Comparison of ENCODE assay signal across 1 cellular context in the genomic region with DNA sequence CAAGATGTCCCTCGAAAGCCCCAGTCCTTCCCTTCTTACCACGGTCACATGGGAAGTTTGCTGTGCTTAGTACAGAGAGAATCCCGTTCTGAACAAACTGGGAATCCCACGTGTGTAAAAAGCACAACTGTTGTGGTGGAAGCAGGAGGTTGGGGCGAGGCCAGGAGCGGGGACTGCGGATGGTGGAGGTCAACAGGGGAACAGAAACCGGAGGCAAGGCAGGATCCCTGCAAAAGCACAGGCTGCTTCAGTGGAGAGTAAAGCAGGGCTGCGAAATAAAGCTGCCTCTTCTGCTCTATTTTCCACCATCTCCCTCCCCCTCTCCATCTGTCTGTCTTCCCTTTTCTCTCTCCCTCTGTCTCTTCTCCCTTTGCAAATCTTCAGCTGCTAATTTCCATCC.
TF ChIP-seq lines count a peak whose summit lies in the region.

No MANE protein-coding gene starts in this region.

TF ChIP-seq in WTC11, 78 proteins besides CTCF, POLR2A, EP300 and RAD21 (continued from another document):
- TF ChIP-seq, protein P1, sequence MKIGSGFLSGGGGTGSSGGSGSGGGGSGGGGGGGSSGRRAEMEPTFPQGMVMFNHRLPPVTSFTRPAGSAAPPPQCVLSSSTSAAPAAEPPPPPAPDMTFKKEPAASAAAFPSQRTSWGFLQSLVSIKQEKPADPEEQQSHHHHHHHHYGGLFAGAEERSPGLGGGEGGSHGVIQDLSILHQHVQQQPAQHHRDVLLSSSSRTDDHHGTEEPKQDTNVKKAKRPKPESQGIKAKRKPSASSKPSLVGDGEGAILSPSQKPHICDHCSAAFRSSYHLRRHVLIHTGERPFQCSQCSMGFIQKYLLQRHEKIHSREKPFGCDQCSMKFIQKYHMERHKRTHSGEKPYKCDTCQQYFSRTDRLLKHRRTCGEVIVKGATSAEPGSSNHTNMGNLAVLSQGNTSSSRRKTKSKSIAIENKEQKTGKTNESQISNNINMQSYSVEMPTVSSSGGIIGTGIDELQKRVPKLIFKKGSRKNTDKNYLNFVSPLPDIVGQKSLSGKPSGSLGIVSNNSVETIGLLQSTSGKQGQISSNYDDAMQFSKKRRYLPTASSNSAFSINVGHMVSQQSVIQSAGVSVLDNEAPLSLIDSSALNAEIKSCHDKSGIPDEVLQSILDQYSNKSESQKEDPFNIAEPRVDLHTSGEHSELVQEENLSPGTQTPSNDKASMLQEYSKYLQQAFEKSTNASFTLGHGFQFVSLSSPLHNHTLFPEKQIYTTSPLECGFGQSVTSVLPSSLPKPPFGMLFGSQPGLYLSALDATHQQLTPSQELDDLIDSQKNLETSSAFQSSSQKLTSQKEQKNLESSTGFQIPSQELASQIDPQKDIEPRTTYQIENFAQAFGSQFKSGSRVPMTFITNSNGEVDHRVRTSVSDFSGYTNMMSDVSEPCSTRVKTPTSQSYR (CRISPR knock-in tag; IDR thresholded peaks at IDR 0.05) = no peak
- TF ChIP-seq ETV6 (CRISPR knock-in tag; IDR thresholded peaks at IDR 0.05) = no peak
- TF ChIP-seq, protein P2, sequence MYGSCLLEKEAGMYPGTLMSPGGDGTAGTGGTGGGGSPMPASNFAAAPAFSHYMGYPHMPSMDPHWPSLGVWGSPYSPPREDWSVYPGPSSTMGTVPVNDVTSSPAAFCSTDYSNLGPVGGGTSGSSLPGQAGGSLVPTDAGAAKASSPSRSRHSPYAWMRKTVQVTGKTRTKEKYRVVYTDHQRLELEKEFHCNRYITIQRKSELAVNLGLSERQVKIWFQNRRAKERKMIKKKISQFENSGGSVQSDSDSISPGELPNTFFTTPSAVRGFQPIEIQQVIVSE (CRISPR knock-in tag; IDR thresholded peaks at IDR 0.05; ENCODE audit: borderline replicate concordance) = no peak
- no peak for TF ChIP-seq HMGA2 (CRISPR knock-in tag; IDR thresholded peaks at IDR 0.05)
- no peak for TF ChIP-seq KAT7 (CRISPR knock-in tag; IDR thresholded peaks at IDR 0.05; ENCODE audit: borderline replicate concordance)
- no peak for TF ChIP-seq ZNF396 (CRISPR knock-in tag; IDR thresholded peaks at IDR 0.05; ENCODE audit: borderline replicate concordance)
